8 cellular contexts compared by ENCODE assay signal in the genomic region with DNA sequence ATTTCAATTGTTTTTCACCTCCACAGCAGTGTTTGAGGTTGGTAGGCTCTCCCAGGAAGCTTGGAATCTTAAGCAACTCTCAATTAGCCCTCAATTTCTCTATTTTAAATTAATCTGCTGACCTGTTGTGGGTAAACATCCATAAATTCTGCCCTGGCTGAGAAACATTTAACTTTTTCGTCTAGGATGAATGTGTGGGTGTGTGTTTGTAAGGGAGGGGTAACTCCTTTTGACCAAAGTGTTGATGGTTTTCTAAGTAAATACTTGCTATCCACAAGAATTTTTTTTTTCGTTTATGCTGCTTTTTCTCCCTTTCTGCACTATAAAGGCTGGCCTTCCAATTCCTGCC. TPM values are rescaled to one million over a fixed set of nuclear protein-coding genes. Genes with fewer than 3 reads are reported as not detected.
A peak's percentile ranks its signal among the peaks of the same experiment; 100 is the strongest.
DNase-seq lines count a peak whose midpoint lies in the region; ATAC-seq, FAIRE-seq and TF ChIP-seq lines count a peak whose summit lies in the region.

No MANE protein-coding gene starts in this region.

- no peaks in the 10 kb centered on the region for H3K9me3 Mint-ChIP-seq in activated CD8-positive, alpha-beta memory T cell treated with anti-CD3 and anti-CD28 coated beads, Interleukin-2, amount 10 ng/mL, durations not matched to agents 7 days and 5 days (ENCODE audit: low read depth)
- H3K9me3 Mint-ChIP-seq in astrocyte (ENCODE audit: unreplicated experiment): no peaks in the 10 kb centered on the region

- TF ChIP-seq POLR2A in GM12891 (IDR thresholded peaks at IDR 0.05; ENCODE audit: low read depth, low read length): no peak

- ATAC-seq in activated CD8-positive, alpha-beta memory T cell treated with anti-CD3 and anti-CD28 coated beads, Interleukin-2, amount 10 ng/mL, durations not matched to agents 7 days and 5 days: no peak

- peak overlapping the region; percentile 36 for H2AFZ ChIP-seq in astrocyte (ENCODE audit: low read depth, low read length)

- peak overlapping the region; percentile 97 for H3K27ac ChIP-seq in astrocyte (ENCODE audit: low read depth, low read length)
- H3K27ac ChIP-seq in liver (ENCODE audit: low read depth in 1 of 2, low read length in 2 of 2): peak overlapping the region; percentile 85 to 98
- peak overlapping the region; percentile 93 to 94 for H3K27ac ChIP-seq in tibial artery

- H3K27me3 ChIP-seq in astrocyte (ENCODE audit: insufficient read depth, low read length) (no peaks in the 10 kb centered on the region), liver (ENCODE audit: control insufficient read depth in 4 of 4, insufficient read depth in 4 of 4, low read length in 3 of 4) (no peaks in the 10 kb centered on the region), tibial artery (no peaks in the 10 kb centered on the region)

- H3K27ac Mint-ChIP-seq in activated CD8-positive, alpha-beta memory T cell treated with anti-CD3 and anti-CD28 coated beads, Interleukin-2, amount 10 ng/mL, durations not matched to agents 7 days and 5 days: peak overlapping the region; percentile 97
- H3K27ac Mint-ChIP-seq in astrocyte (ENCODE audit: unreplicated experiment): peak overlapping the region; percentile 94

- H3K4me3 ChIP-seq in astrocyte (ENCODE audit: insufficient read depth, low read depth, low read length) (peak overlapping the region; percentile 82), liver (ENCODE audit: low read depth in 1 of 3, low read length in 3 of 3) (peak overlapping the region; percentile 80 to 98 (median 89)), tibial artery (peak overlapping the region; percentile 68 to 98)

- H3K4me1 ChIP-seq in astrocyte (ENCODE audit: insufficient read depth, low read length) (peaks cover 22% of the 10 kb centered on the region), liver (ENCODE audit: control insufficient read depth in 4 of 4, insufficient read depth in 4 of 4, low read length in 3 of 4) (peaks cover 8 to 24% (median 12%) of the 10 kb centered on the region in 4 donors), tibial artery (peaks cover 0 to 55% (median 34%) of the 10 kb centered on the region in 4 donors)

- CTCF ChIA-PET in activated CD8-positive, alpha-beta memory T cell treated with anti-CD3 and anti-CD28 coated beads, Interleukin-2, amount 10 ng/mL, durations not matched to agents 7 days and 5 days (lab: Charles Lee): interaction anchor here (0.8 to 1.4 kb wide), 5 partner anchors 11 to 249 kb away, joined by 3 to 8 read pairs (median 3); no protein-coding TSS in a partner anchor

- peaks cover 41% of the 10 kb centered on the region for H3K4me1 Mint-ChIP-seq in activated CD8-positive, alpha-beta memory T cell treated with anti-CD3 and anti-CD28 coated beads, Interleukin-2, amount 10 ng/mL, durations not matched to agents 7 days and 5 days
- peaks cover 30% of the 10 kb centered on the region for H3K4me1 Mint-ChIP-seq in astrocyte (ENCODE audit: low read depth, unreplicated experiment)

- H3K4me2 ChIP-seq in astrocyte (ENCODE audit: low read length): peak overlapping the region; percentile 87

- peaks cover 60% of the 10 kb centered on the region for H3K79me2 ChIP-seq in astrocyte (ENCODE audit: insufficient read depth, low read length)

- no peaks in the 10 kb centered on the region for H3K27me3 Mint-ChIP-seq in activated CD8-positive, alpha-beta memory T cell treated with anti-CD3 and anti-CD28 coated beads, Interleukin-2, amount 10 ng/mL, durations not matched to agents 7 days and 5 days
- H3K27me3 Mint-ChIP-seq in astrocyte (ENCODE audit: low read depth, unreplicated experiment): no peaks in the 10 kb centered on the region

- peaks cover 22% of the 10 kb centered on the region for H3K36me3 Mint-ChIP-seq in activated CD8-positive, alpha-beta memory T cell treated with anti-CD3 and anti-CD28 coated beads, Interleukin-2, amount 10 ng/mL, durations not matched to agents 7 days and 5 days
- peaks cover 19% of the 10 kb centered on the region for H3K36me3 Mint-ChIP-seq in astrocyte (ENCODE audit: low read depth, unreplicated experiment)

- no peaks in the 10 kb centered on the region for H3K9me3 ChIP-seq in astrocyte (ENCODE audit: insufficient read depth, low read depth, low read length)
- H3K9me3 ChIP-seq in liver (ENCODE audit: control insufficient read depth in 4 of 4, low read length in 3 of 4): no peaks in the 10 kb centered on the region
- H3K9me3 ChIP-seq in tibial artery: no peaks in the 10 kb centered on the region

- H3K4me3 Mint-ChIP-seq in activated CD8-positive, alpha-beta memory T cell treated with anti-CD3 and anti-CD28 coated beads, Interleukin-2, amount 10 ng/mL, durations not matched to agents 7 days and 5 days: peak overlapping the region; percentile 85
- peak overlapping the region; percentile 92 for H3K4me3 Mint-ChIP-seq in astrocyte (ENCODE audit: unreplicated experiment)

- DNase-seq in activated CD8-positive, alpha-beta memory T cell treated with anti-CD3 and anti-CD28 coated beads, Interleukin-2, amount 10 ng/mL, durations not matched to agents 7 days and 5 days: no peak
- no peak for DNase-seq in activated CD8-positive, alpha-beta memory T cell treated with anti-CD3 and anti-CD28 coated beads, Interleukin-2, amount 50 U/mL, for 48 hours
- DNase-seq in astrocyte (ENCODE audit: low read depth) (peak; percentile 14), tibial artery (no peak), kidney tubule cell (ENCODE audit: low spot score) (no peak), GM12891 (ENCODE audit: insufficient read length, low spot score) (no peak)
- DNase-seq in stimulated activated naive CD4-positive, alpha-beta T cell (lab: John Stamatoyannopoulos, UW): no peak

- TF ChIP-seq RAD21 in liver (IDR thresholded peaks at IDR 0.05): no peak

- H4K20me1 ChIP-seq in astrocyte (ENCODE audit: insufficient read depth, low read length): peaks cover 3% of the 10 kb centered on the region

- FAIRE-seq in astrocyte (lab: Jason Lieb, UNC) (no peak), GM12891 (lab: Jason Lieb, UNC) (no peak)

- TF ChIP-seq CTCF in astrocyte (IDR thresholded peaks at IDR 0.05; ENCODE audit: insufficient read depth, low read depth, low read length): no peak
- TF ChIP-seq CTCF in liver (IDR thresholded peaks at IDR 0.05; ENCODE audit: low read depth, low read length, missing input control): no peak
- no peak for TF ChIP-seq CTCF in tibial artery (IDR thresholded peaks at IDR 0.05)

- WGBS in liver: under 1% methylated on average over 2 of the region's 2 CpGs

- H3K36me3 ChIP-seq in astrocyte (ENCODE audit: insufficient read depth, low read length): peaks cover under 1% of the 10 kb centered on the region
- H3K36me3 ChIP-seq in liver (ENCODE audit: control insufficient read depth in 4 of 4, insufficient read depth in 3 of 4, low read depth in 1 of 4, low read length in 3 of 4): no peaks in the 10 kb centered on the region
- H3K36me3 ChIP-seq in tibial artery: peaks cover 11 to 24% (median 18%) of the 10 kb centered on the region in 3 donors

- H3K9ac ChIP-seq in astrocyte (ENCODE audit: low read length) (peak overlapping the region; percentile 95), liver (ENCODE audit: low read depth in 1 of 2, low read length in 2 of 2) (peak overlapping the region; percentile 44 to 49)

- intact Hi-C loops in tibial artery (cut with DNase I; ENCODE audit: low total_unique reads): no loop called here

TF ChIP-seq in GM12891, 5 proteins besides CTCF, POLR2A, EP300 and RAD21:
- TF ChIP-seq POLR2AphosphoS5 (IDR thresholded peaks at IDR 0.05; ENCODE audit: low read depth, low read length) (no peak), PAX5 (IDR thresholded peaks at IDR 0.05; ENCODE audit: insufficient read depth, low read length, severe bottlenecking) (no peak), POU2F2 (IDR thresholded peaks at IDR 0.05; ENCODE audit: low read depth, low read length) (no peak), TAF1 (IDR thresholded peaks at IDR 0.05; ENCODE audit: low read depth, low read length) (no peak), SPI1 (IDR thresholded peaks at IDR 0.05; ENCODE audit: low read depth, low read length) (no peak)

RNA-seq across cellular contexts. Expression of gene PPP3CB, which starts 1.0 kb away (rescaled TPM):
- 10 to 100 TPM; 48.7 to 49.1 TPM for total RNA-seq in activated CD8-positive, alpha-beta memory T cell treated with anti-CD3 and anti-CD28 coated beads, Interleukin-2, amount 10 ng/mL, durations not matched to agents 7 days and 5 days
- total RNA-seq in astrocyte (29.2 and 30.8 TPM in 2 replicates), liver (10 to 100 TPM; 15.6 to 22.4 TPM)
- 1 to 10 TPM; 5.7 to 7.1 TPM for polyA plus RNA-seq in liver
- polyA plus RNA-seq in GM12891 (2012; ENCODE audit: low read depth, missing spikeins): 23.2 TPM
